Comparison of ENCODE assay signal across 8 cellular contexts in genomic region chr22:37953437-37954179, GRCh38. TPM values are rescaled to one million over a fixed set of nuclear protein-coding genes. Genes with fewer than 3 reads are reported as not detected.
DNase-seq lines count a peak whose midpoint lies in the region; ATAC-seq, FAIRE-seq and TF ChIP-seq lines count a peak whose summit lies in the region.

TSS of gene C22orf23 (minus strand) at chr22:37953601. CDS start at chr22:37953149, 452 bp downstream.
TSS of gene POLR2F (plus strand) at chr22:37953699. CDS start at chr22:37953788, 89 bp downstream.

- dilution Hi-C loops in keratinocyte (cut with MboI; ENCODE audit: extremely low pct_ligation_motif_present, low sequenced_read_pairs), result no loop called here

- H3K36me3 ChIP-seq in keratinocyte (ENCODE audit: control insufficient read depth in 2 of 2, extremely low read depth in 1 of 2, insufficient read depth in 2 of 2, low read length in 2 of 2), result peaks cover 11 to 12% of the 10 kb centered on the region in 2 experiments

- H2AFZ ChIP-seq in keratinocyte (ENCODE audit: control insufficient read depth, low read length), result peak within 1 kb of the TSS; percentile 98

- peak within 1 kb of the TSS; percentile 92 to 100 (median 95) for H3K4me3 ChIP-seq in keratinocyte (ENCODE audit: control insufficient read depth in 2 of 3, extremely low read depth in 1 of 3, insufficient read depth in 2 of 3, low read depth in 1 of 3, low read length in 3 of 3)

- H4K20me1 ChIP-seq in keratinocyte (ENCODE audit: control insufficient read depth, extremely low read depth, insufficient read depth, low read length), result no peaks in the 10 kb centered on the region

- peak within 1 kb of the TSS; percentile 83 for H3K27ac ChIP-seq in keratinocyte (ENCODE audit: control insufficient read depth, insufficient read depth, low read length)

- peak within 1 kb of the TSS; percentile 96 for H3K9ac ChIP-seq in keratinocyte (ENCODE audit: control insufficient read depth, extremely low read depth, insufficient read depth, low read length)

- H3K9me1 ChIP-seq in keratinocyte (ENCODE audit: control insufficient read depth, extremely low read depth, insufficient read depth, low read length), result peaks cover 4% of the 10 kb centered on the region

- no peaks in the 10 kb centered on the region for H3K27me3 ChIP-seq in keratinocyte (ENCODE audit: control insufficient read depth, extremely low read depth, insufficient read depth, low read length)

- DNase-seq in Ammon's horn (ENCODE audit: low spot score), result peak; percentile 96
- DNase-seq in NCI-H446 treated with DMSO at 0.1 percent for 48 hours (lab: John Stamatoyannopoulos, UW), result peak; percentile 81
- peak; percentile 95 for DNase-seq in activated CD4-positive, CD25-positive, alpha-beta regulatory T cell treated with anti-CD3 and anti-CD28 coated beads, Interleukin-2, amount 50 U/mL, for 72 hours
- DNase-seq in cerebellar nuclear complex (lab: John Stamatoyannopoulos, UW), result peak; percentile 22 to 81
- peak; percentile 71 for DNase-seq in keratinocyte (ENCODE audit: low read depth, low spot score)
- peak; percentile 92 to 95 (median 93) for DNase-seq in stimulated activated CD4-positive, alpha-beta T cell treated with anti-CD3 and anti-CD28 coated beads, Interleukin-12 subunit alpha, Interleukin-12 subunit beta, amount 100 ng/mL, for 48 hours (ENCODE audit: low read depth in 2 of 3, low spot score in 1 of 3)

- ATAC-seq in GM19043 (IDR thresholded peaks at IDR 0.05; ENCODE audit: low read depth, unreplicated experiment) (peak; percentile 79), HG03354 (IDR thresholded peaks at IDR 0.05; ENCODE audit: poor library complexity, severe bottlenecking, unreplicated experiment) (peak; percentile 92)

- H3K4me1 ChIP-seq in keratinocyte (ENCODE audit: control insufficient read depth, extremely low read depth, insufficient read depth, low read length), result peaks cover 15% of the 10 kb centered on the region

- peak; percentile 94 for FAIRE-seq in keratinocyte (lab: Jason Lieb, UNC)

- no peaks in the 10 kb centered on the region for H3K9me3 ChIP-seq in keratinocyte (ENCODE audit: control insufficient read depth, low read depth, low read length)

- H3K79me2 ChIP-seq in keratinocyte (ENCODE audit: control insufficient read depth, insufficient read depth, low read length), result peaks cover 20% of the 10 kb centered on the region

- TF ChIP-seq CTCF in keratinocyte (optimal IDR thresholded peaks at IDR 0.05 in 1 of 3, IDR thresholded peaks at IDR 0.05 in 1 of 3, conservative IDR thresholded peaks at IDR 0.05 in 1 of 3; ENCODE audit: extremely low read depth in 1 of 3, insufficient read depth in 2 of 3, low read length in 3 of 3), result peak in 1 of 3 experiments; percentile 1

- H3K4me2 ChIP-seq in keratinocyte (ENCODE audit: control insufficient read depth, extremely low read depth, insufficient read depth, low read depth, low read length), result peak within 1 kb of the TSS; percentile 98

RNA-seq across cellular contexts. Expression of gene C22orf23, which starts in this region (rescaled TPM):
- 0.10 TPM in 1 of 3 replicates, not detected in the others for polyA plus RNA-seq in keratinocyte
- polyA plus RNA-seq in keratinocyte (2011; ENCODE audit: low read depth), result not detected
- polyA plus RNA-seq in keratinocyte (2011; cell fraction: cytosol; rRNA removed), result not detected in 2 replicates
- polyA plus RNA-seq in keratinocyte (2011; cell fraction: nucleus; rRNA removed), result not detected in 2 replicates
- polyA plus RNA-seq in keratinocyte (2012; ENCODE audit: low replicate concordance), result 1.1 and 1.3 TPM in 2 replicates
- not detected in 3 replicates for polyA minus RNA-seq in keratinocyte
- polyA minus RNA-seq in keratinocyte (2011; cell fraction: cytosol; rRNA and poly(A)+ RNA removed), result not detected
- not detected in 2 replicates for polyA minus RNA-seq in keratinocyte (2011; cell fraction: nucleus; rRNA and poly(A)+ RNA removed)

RNA-seq across cellular contexts. Expression of gene POLR2F, which starts in this region (rescaled TPM):
- polyA plus RNA-seq in keratinocyte, result 101 to 119 TPM (median 108 TPM) in 3 replicates
- polyA plus RNA-seq in keratinocyte (2011; ENCODE audit: low read depth), result 78.4 TPM
- polyA plus RNA-seq in keratinocyte (2011; cell fraction: cytosol; rRNA removed), result 112 and 167 TPM in 2 replicates
- polyA plus RNA-seq in keratinocyte (2011; cell fraction: nucleus; rRNA removed), result 53.2 and 59.8 TPM in 2 replicates
- 87.7 and 141 TPM in 2 replicates for polyA plus RNA-seq in keratinocyte (2012; ENCODE audit: low replicate concordance)
- polyA minus RNA-seq in keratinocyte, result 27.4 to 51.5 TPM (median 28.7 TPM) in 3 replicates
- 52.4 TPM for polyA minus RNA-seq in keratinocyte (2011; cell fraction: cytosol; rRNA and poly(A)+ RNA removed)
- polyA minus RNA-seq in keratinocyte (2011; cell fraction: nucleus; rRNA and poly(A)+ RNA removed), result 6.4 and 10.0 TPM in 2 replicates

Comparison
In these comparisons a context has a peak if more than half of its experiments do, and no peak if none do; other contexts are left out.
1. Peak in every context shown above with its lines: DNase-seq, ATAC-seq, H3K4me3 ChIP-seq and H3K27ac ChIP-seq.